In genomic region chr18:25704096-25704870, GRCh38 we compare ENCODE assay signal across 17 cellular contexts.
"Had no signal": no experiment of that assay in that cellular context is flagged by ENCODE, and none has a peak within 500 bp of the region (broad histone marks: within the 10 kb centered on the region; RNA-seq: fewer than 3 reads in every experiment).

No MANE protein-coding gene starts in this region.

- H3K4me1 ChIP-seq: breast epithelium, gastrocnemius medialis, psoas muscle, right lobe of liver, spleen had no signal

- H3K9me3 ChIP-seq: breast epithelium, gastrocnemius medialis, psoas muscle, right lobe of liver, spleen had no signal

- ATAC-seq: activated naive CD4-positive, alpha-beta T cell treated with anti-CD3 and anti-CD28 coated beads, Interleukin-2, amount 50 U/mL, for 72 hours; activated T-cell treated with anti-CD3 and anti-CD28 coated beads, Interleukin-2, amount 50 U/mL, for 72 hours; gastrocnemius medialis; left colon; psoas muscle; right lobe of liver; stimulated activated naive CD8-positive, alpha-beta T cell treated with anti-CD3 and anti-CD28 coated beads, Interleukin-15, amount 100 ng/mL, for 72 hours had no signal

- H3K36me3 ChIP-seq: breast epithelium, gastrocnemius medialis, right lobe of liver, spleen had no signal

- H3K27me3 ChIP-seq: breast epithelium, gastrocnemius medialis, right lobe of liver, spleen had no signal

- DNase-seq: activated B cell treated with CpG ODN at 0.5 μM for 24 hours; activated CD4-positive, alpha-beta T cell treated with anti-CD3 and anti-CD28 coated beads, Interleukin-2, amount 10 ng/mL, durations not matched to agents 24 days and 14 days; activated CD8-positive, alpha-beta memory T cell treated with anti-CD3 and anti-CD28 coated beads, Interleukin-2, amount 50 U/mL, for 48 hours; activated gamma-delta T cell; activated T-cell treated with anti-CD3 and anti-CD28 coated beads, Interleukin-2, amount 50 U/mL, for 72 hours; amygdala; dermis blood vessel endothelial cell; erythroblast; gastrocnemius medialis; left colon; naive B cell; psoas muscle; right lobe of liver; spleen; stimulated activated naive CD8-positive, alpha-beta T cell treated with anti-CD3 and anti-CD28 coated beads, Interleukin-15, amount 100 ng/mL, for 72 hours had no signal

- H3K4me3 ChIP-seq: breast epithelium, gastrocnemius medialis, psoas muscle, right lobe of liver, spleen had no signal

- H3K27ac ChIP-seq: breast epithelium, gastrocnemius medialis, psoas muscle, right lobe of liver, spleen had no signal
